20 cellular contexts compared by ENCODE assay signal in the genomic region with DNA sequence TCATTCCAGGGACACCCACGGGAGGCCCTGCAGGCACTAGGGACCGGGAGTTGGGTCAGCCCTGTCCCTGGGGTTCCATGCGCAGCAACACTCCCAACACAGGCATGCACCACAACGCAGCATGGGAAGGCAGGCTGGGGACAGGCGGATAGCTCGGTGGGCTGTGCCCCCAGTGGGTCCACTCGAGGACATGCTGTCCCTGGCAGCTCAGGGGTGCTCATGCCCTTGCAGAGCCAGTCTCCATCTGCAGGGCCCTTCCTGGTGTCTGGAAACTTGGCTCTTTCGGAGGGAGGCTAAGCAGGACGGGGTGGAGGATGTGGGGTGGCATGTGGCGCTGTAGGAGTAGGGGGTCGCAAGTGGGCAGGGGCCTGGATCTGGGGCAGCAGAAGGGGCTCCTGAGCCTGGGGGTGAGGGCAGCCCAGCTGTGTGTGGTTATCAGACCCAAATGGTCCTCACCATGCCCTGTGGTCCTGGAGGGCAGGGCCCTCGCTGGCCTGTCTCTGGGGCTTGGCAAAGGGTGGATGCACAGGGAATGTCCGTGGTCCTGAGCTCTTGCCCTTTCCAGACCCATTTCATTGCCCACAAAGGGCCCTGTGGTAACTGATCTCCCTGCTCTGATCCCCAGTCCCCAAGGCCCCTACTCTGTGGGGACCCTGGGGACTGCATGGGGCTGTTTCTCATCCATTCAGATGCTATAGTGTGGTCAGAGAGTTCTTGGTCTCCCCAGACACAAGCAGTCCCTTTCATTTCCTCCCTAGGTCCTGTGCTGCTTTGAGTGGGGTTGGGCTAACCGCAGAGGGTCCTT.
DNase-seq lines count a peak whose midpoint lies in the region; ATAC-seq, FAIRE-seq and TF ChIP-seq lines count a peak whose summit lies in the region.
"Had no signal": no experiment of that assay in that cellular context is flagged by ENCODE, and none has a peak within 500 bp of the region (broad histone marks: within the 10 kb centered on the region; RNA-seq: fewer than 3 reads in every experiment).

No MANE protein-coding gene starts in this region.

- POLR2A ChIA-PET in GM12878 (lab: Charles Lee): no interaction called here

- whole genome bisulfite sequencing in GM12878 (ENCODE audit: insufficient coverage, insufficient replicate concordance, low lambda C conversion rate, missing lambda C conversion rate): 38% methylated on average over 14 of the region's 14 CpGs
- WGBS in spleen, 5 donors: 73 to 89% (median 83%) methylated on average over 9 to 14 of the region's 14 CpGs

- no peak overlapping the region for H2AFZ ChIP-seq in GM12878 (ENCODE audit: control insufficient read depth, low read depth, low read length)

- H3K36me3 ChIP-seq in GM12878 (ENCODE audit: control insufficient read depth in 2 of 2, insufficient read depth in 2 of 2, low read length in 1 of 2): no peaks in the 10 kb centered on the region
- H3K36me3 ChIP-seq in spleen: no peaks in the 10 kb centered on the region
- H3K36me3 ChIP-seq: lower lobe of right lung, tibial artery had no signal

- H3K9me3 ChIP-seq in GM12878 (replicated peaks; ENCODE audit: control insufficient read depth, insufficient read depth, low read length) (no peaks in the 10 kb centered on the region; the same call in 1 of the 3 replicates), spleen (peaks cover 0 to 7% (median 2%) of the 10 kb centered on the region in 8 donors)
- H3K9me3 ChIP-seq: body of pancreas, lower lobe of right lung, tibial artery had no signal

- no peak for FAIRE-seq in GM12878 (lab: Jason Lieb, UNC)
- FAIRE-seq: D721Med, G401.6 had no signal

- RAD21 ChIA-PET in GM12878 (lab: Charles Lee; ENCODE audit: unreplicated experiment): no interaction called here

- no peak for TF ChIP-seq RAD21 in GM12878 (IDR thresholded peaks at IDR 0.05; ENCODE audit: insufficient read depth, low read depth, low read length)

- peak overlapping the region; percentile 56; the same call in 1 of the 2 replicates for H3K9ac ChIP-seq in GM12878 (ENCODE audit: control insufficient read depth, insufficient read depth, low read length)
- H3K9ac ChIP-seq: KMS-11 had no signal

- BruUV-seq in GM12878 (replicated peaks; lab: Mats Ljungman, UMichigan): no TSS peak

- H3K4me2 ChIP-seq in GM12878 (ENCODE audit: control insufficient read depth, insufficient read depth): peak overlapping the region; percentile 84
- H3K4me2 ChIP-seq: KMS-11 had no signal

- H3K4me3 ChIP-seq in GM12878 (peak overlapping the region; percentile 50; the same call in 1 of the 2 replicates), spleen (no peak overlapping the region)
- H3K4me3 ChIP-seq: body of pancreas, lower lobe of right lung, tibial artery had no signal

- SMC1A ChIA-PET in GM12878 (lab: Charles Lee; ENCODE audit: uncharacterized antibody, unreplicated experiment): no interaction called here

- DNase-seq in GM12878 (ENCODE audit: low read depth, low spot score): no peak
- peak; percentile 60 for DNase-seq in spleen
- DNase-seq in cerebellar nuclear complex (lab: John Stamatoyannopoulos, UW): no peak
- DNase-seq in mucosa of gallbladder (ENCODE audit: low spot score): no peak
- DNase-seq in NCI-H748 (lab: John Stamatoyannopoulos, UW; ENCODE audit: unreplicated experiment): no peak
- DNase-seq: activated CD4-positive, alpha-beta memory T cell treated with anti-CD3 and anti-CD28 coated beads for 36 hours; activated naive CD4-positive, alpha-beta T cell treated with anti-CD3 and anti-CD28 coated beads, Interleukin-2, amount 50 U/mL, for 16 hours; activated T-cell treated with anti-CD3 and anti-CD28 coated beads, Interleukin-2, amount 50 U/mL, for 24 hours; AML-193; body of pancreas; lower lobe of right lung; NCI-H1048; T-cell; tibial artery had no signal

- CTCF ChIA-PET in GM12878 (lab: Yijun Ruan, JAX): no interaction called here

- intact Hi-C loops in GM12878 (cut with micrococcal nuclease; ENCODE audit: unreplicated experiment): loop anchor here (5.0 kb wide), 1 partner anchor 41 kb away; no protein-coding TSS in a partner anchor
- intact Hi-C loops in spleen (cut with DNase I; ENCODE audit: low total_unique reads): no loop called here

- no peaks in the 10 kb centered on the region for H4K20me1 ChIP-seq in GM12878 (ENCODE audit: control insufficient read depth, insufficient read depth)

- no peak for TF ChIP-seq EP300 in GM12878 (IDR thresholded peaks at IDR 0.05; ENCODE audit: borderline replicate concordance in 1 of 2, control insufficient read depth in 1 of 2, low read depth in 2 of 2, low read length in 2 of 2)

- ATAC-seq in GM18909 (IDR thresholded peaks at IDR 0.05; ENCODE audit: poor library complexity, unreplicated experiment): peak; percentile 41
- ATAC-seq in GM21619 (IDR thresholded peaks at IDR 0.05; ENCODE audit: unreplicated experiment): peak; percentile 42
- peak; percentile 61 for ATAC-seq in GM12878
- ATAC-seq in GM21390 (IDR thresholded peaks at IDR 0.05; ENCODE audit: unreplicated experiment): no peak
- ATAC-seq: body of pancreas, lower lobe of right lung, T-cell had no signal

- TF ChIP-seq CTCF in GM12878 (IDR thresholded peaks at IDR 0.05 in 2 of 3, conservative IDR thresholded peaks at IDR 0.05 in 1 of 3; ENCODE audit: control insufficient read depth in 2 of 3, extremely low read depth in 1 of 3, insufficient read depth in 1 of 3, low read depth in 3 of 3, low read length in 3 of 3) (no peak), spleen (IDR thresholded peaks at IDR 0.05 in 8 of 11, conservative IDR thresholded peaks at IDR 0.05 in 3 of 11) (no peak)

- TF ChIP-seq POLR2A in GM12878 (IDR thresholded peaks at IDR 0.05; ENCODE audit: low read depth, low read length) (no peak), spleen (IDR thresholded peaks at IDR 0.05) (no peak)

- H3K4me1 ChIP-seq in GM12878 (ENCODE audit: control insufficient read depth, insufficient read depth, low read length): peaks cover 11% of the 10 kb centered on the region
- H3K4me1 ChIP-seq in spleen: peaks cover 0 to 19% (median 5%) of the 10 kb centered on the region in 6 donors
- H3K4me1 ChIP-seq: body of pancreas, tibial artery had no signal

- peaks cover 4% of the 10 kb centered on the region for H3K79me2 ChIP-seq in GM12878 (ENCODE audit: control insufficient read depth, insufficient read depth, low read length)

- in situ Hi-C loops in GM12878 (cut with MboI): no loop called here

- no peaks in the 10 kb centered on the region for H3K27me3 ChIP-seq in GM12878 (replicated peaks in 1 of 2; ENCODE audit: control insufficient read depth in 2 of 2, insufficient read depth in 2 of 2, low read length in 1 of 2)
- peaks cover 0 to 6% (median 0%) of the 10 kb centered on the region in 7 donors for H3K27me3 ChIP-seq in spleen (replicated peaks in 1 of 7)
- H3K27me3 ChIP-seq: body of pancreas had no signal

- peak overlapping the region; percentile 72 for H3K27ac ChIP-seq in GM12878 (ENCODE audit: control insufficient read depth, insufficient read depth)
- no peak overlapping the region for H3K27ac ChIP-seq in spleen
- H3K27ac ChIP-seq: body of pancreas, KMS-11, lower lobe of right lung, tibial artery had no signal

TF ChIP-seq in GM12878, 131 proteins besides CTCF, POLR2A, EP300 and RAD21:
- peak; percentile 89 for TF ChIP-seq MEF2B (IDR thresholded peaks at IDR 0.05; ENCODE audit: partially characterized antibody, poor library complexity, severe bottlenecking)
- TF ChIP-seq NR2F1 (conservative IDR thresholded peaks at IDR 0.05): no peak
- TF ChIP-seq SPI1 (IDR thresholded peaks at IDR 0.05; ENCODE audit: borderline replicate concordance, insufficient read depth, low read depth, low read length): peak; percentile 44; the same call in 1 of the 2 replicates
TF ChIP-seq in GM12878: peak in this region for 2.
